Comparison of ENCODE assay signal across 28 cellular contexts in the genomic region with DNA sequence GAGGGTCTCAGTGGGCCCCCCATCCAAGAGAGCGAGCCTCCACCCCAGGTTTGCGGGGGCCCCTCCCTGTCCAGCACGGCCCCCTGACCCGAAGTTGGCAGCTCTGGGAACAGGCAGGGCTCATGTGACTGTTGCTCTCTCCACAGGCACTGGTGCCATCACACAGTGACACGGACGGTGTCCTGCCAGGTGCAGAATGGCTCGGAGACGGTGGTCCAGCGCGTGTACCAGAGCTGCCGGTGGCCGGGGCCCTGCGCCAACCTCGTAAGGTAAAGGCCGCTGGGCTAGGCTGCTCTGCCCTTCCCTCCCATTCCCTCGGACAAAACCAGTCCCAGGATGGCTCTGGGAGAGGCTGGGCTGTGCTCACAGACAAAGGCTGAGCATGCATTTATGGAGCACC. TPM values are rescaled to one million over a fixed set of nuclear protein-coding genes. Genes with fewer than 3 reads are reported as not detected.
"Had no signal": no experiment of that assay in that cellular context is flagged by ENCODE, and none has a peak within 500 bp of the region (broad histone marks: within the 10 kb centered on the region; RNA-seq: fewer than 3 reads in every experiment).

No MANE protein-coding gene starts in this region.

- FAIRE-seq: islet of Langerhans, kidney had no signal

- H3K27me3 ChIP-seq: ovary, testis, thyroid gland, uterus had no signal

- ATAC-seq: left colon; left lung; natural killer cell; right cardiac atrium; sciatic nerve; stimulated activated naive B cell treated with anti-CD40 and anti-IgM and Interleukin-4, amounts not matched to agents 10 μg/mL and 1 μg/mL and 100 μg/mL, for 72 hours; stimulated activated naive CD8-positive, alpha-beta T cell treated with anti-CD3 and anti-CD28 coated beads, Interleukin-15, Interleukin-2, amounts not matched to agents 100 U/mL and 50 U/mL, for 24 hours had no signal

- H3K9me3 ChIP-seq: left lung, lower lobe of right lung, ovary, stomach, testis, thyroid gland, transverse colon, uterus had no signal

- H3K9me3 Mint-ChIP-seq: immature natural killer cell; natural killer cell; nephron progenitor cell; stimulated activated naive B cell treated with anti-CD40 and anti-IgM and Interleukin-4, amounts not matched to agents 10 μg/mL and 1 μg/mL and 100 μg/mL, for 72 hours had no signal

- H3K36me3 ChIP-seq: left lung, lower lobe of right lung, ovary, stomach, thyroid gland, transverse colon, uterus had no signal

- H3K27ac ChIP-seq: left lung, lower lobe of right lung, ovary, skin epidermis, stomach, testis, thyroid gland, transverse colon, uterus had no signal

- DNase-seq: hypothalamus; immature natural killer cell; kidney; left colon; lower lobe of right lung; mammary epithelial cell; mesenchymal stem cell; natural killer cell; ovary; retina; right cardiac atrium; stimulated activated CD4-positive, alpha-beta T cell treated with anti-CD3 and anti-CD28 coated beads, Interleukin-12 subunit alpha, Interleukin-12 subunit beta, amount 100 ng/mL, for 4 hours; stimulated activated CD4-positive, alpha-beta T cell treated with anti-CD3 and anti-CD28 coated beads, Interleukin-4, amount 100 ng/mL, for 1 hour; stimulated activated naive B cell treated with anti-CD40 and anti-IgM and Interleukin-4, amounts not matched to agents 10 μg/mL and 1 μg/mL and 100 μg/mL, for 72 hours; stimulated activated naive CD8-positive, alpha-beta T cell treated with anti-CD3 and anti-CD28 coated beads, Interleukin-15, Interleukin-2, amounts not matched to agents 100 U/mL and 50 U/mL, for 24 hours; stomach; thyroid gland; transverse colon; uterus had no signal

- H3K4me3 ChIP-seq: left lung, lower lobe of right lung, ovary, skin epidermis, stomach, testis, thyroid gland, transverse colon, uterus had no signal

- H3K36me3 Mint-ChIP-seq: immature natural killer cell; natural killer cell; stimulated activated naive B cell treated with anti-CD40 and anti-IgM and Interleukin-4, amounts not matched to agents 10 μg/mL and 1 μg/mL and 100 μg/mL, for 72 hours had no signal

- H3K27me3 Mint-ChIP-seq: progenitor cell of endocrine pancreas had no signal

- H3K4me1 Mint-ChIP-seq: natural killer cell had no signal

- H3K4me1 ChIP-seq: left lung, lower lobe of right lung, stomach, testis, thyroid gland, transverse colon, uterus had no signal

- H3K27ac Mint-ChIP-seq: immature natural killer cell; natural killer cell; stimulated activated naive B cell treated with anti-CD40 and anti-IgM and Interleukin-4, amounts not matched to agents 10 μg/mL and 1 μg/mL and 100 μg/mL, for 72 hours had no signal

- H3K4me3 Mint-ChIP-seq: immature natural killer cell; natural killer cell; nephron progenitor cell; stimulated activated naive B cell treated with anti-CD40 and anti-IgM and Interleukin-4, amounts not matched to agents 10 μg/mL and 1 μg/mL and 100 μg/mL, for 72 hours had no signal

RNA-seq across cellular contexts. Expression of a gene that starts 57.2 kb away (rescaled TPM):
- total RNA-seq: left colon, mammary epithelial cell, pulmonary artery endothelial cell, thyroid gland, transverse colon, ureter had no signal
- polyA plus RNA-seq: immature natural killer cell, mammary epithelial cell had no signal
